Comparison of ENCODE assay signal across 16 cellular contexts in the genomic region with DNA sequence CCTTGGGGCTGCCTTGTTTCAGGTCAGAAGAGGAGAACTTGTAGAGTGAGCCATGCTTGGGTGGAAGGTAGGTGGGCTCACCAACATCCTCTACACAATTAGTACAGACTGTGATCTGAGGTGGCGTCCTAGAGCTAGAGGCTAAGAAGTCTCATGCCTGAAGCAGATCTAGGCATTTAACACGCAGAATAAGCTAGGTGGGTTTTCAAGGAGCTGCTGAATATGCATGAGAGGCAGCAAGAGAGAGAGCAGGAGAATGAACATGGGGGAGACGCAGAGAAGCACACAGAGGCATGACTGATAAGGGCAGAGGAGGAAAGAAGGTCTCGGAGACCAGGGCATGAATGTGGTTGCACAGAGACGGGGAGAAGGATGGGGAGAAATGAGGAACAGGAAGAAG. TPM values are rescaled to one million over a fixed set of nuclear protein-coding genes. Genes with fewer than 3 reads are reported as not detected.
DNase-seq lines count a peak whose midpoint lies in the region; ATAC-seq and TF ChIP-seq lines count a peak whose summit lies in the region.
"Had no signal": no experiment of that assay in that cellular context is flagged by ENCODE, and none has a peak within 500 bp of the region (broad histone marks: within the 10 kb centered on the region; RNA-seq: fewer than 3 reads in every experiment).

No MANE protein-coding gene starts in this region.

- POLR2A ChIA-PET in naive thymus-derived CD8-positive, alpha-beta T cell (lab: Charles Lee): interaction anchor here (0.6 to 3.5 kb wide), 5 partner anchors 8 to 193 kb away, joined by 3 to 10 read pairs (median 4); a partner anchor contains a TSS

- peak overlapping the region; percentile 45 for H3K4me3 Mint-ChIP-seq in activated naive CD8-positive, alpha-beta T cell
- no peak overlapping the region for H3K4me3 Mint-ChIP-seq in activated naive CD8-positive, alpha-beta T cell treated with anti-CD3 and anti-CD28 coated beads, Interleukin-2, amount 50 U/mL, for 24 hours
- H3K4me3 Mint-ChIP-seq in brain: peak overlapping the region; percentile 2 to 57 (median 11)
- H3K4me3 Mint-ChIP-seq in naive thymus-derived CD8-positive, alpha-beta T cell: peak overlapping the region in 9 of 10 donors; percentile 5 to 94 (median 52)
- H3K4me3 Mint-ChIP-seq in type B pancreatic cell: no peak overlapping the region
- H3K4me3 Mint-ChIP-seq: activated CD4-positive, alpha-beta memory T cell treated with anti-CD3 and anti-CD28 coated beads for 36 hours; GM23338; stimulated activated naive B cell treated with anti-CD40 and anti-IgM and Interleukin-4, amounts not matched to agents 10 μg/mL and 1 μg/mL and 100 μg/mL, for 72 hours had no signal

- no peaks in the 10 kb centered on the region for H3K9me3 Mint-ChIP-seq in activated naive CD8-positive, alpha-beta T cell (ENCODE audit: low read depth)
- no peaks in the 10 kb centered on the region for H3K9me3 Mint-ChIP-seq in activated naive CD8-positive, alpha-beta T cell treated with anti-CD3 and anti-CD28 coated beads, Interleukin-2, amount 50 U/mL, for 24 hours
- H3K9me3 Mint-ChIP-seq in brain (peaks cover 0 to 3% (median 0%) of the 10 kb centered on the region in 5 experiments), type B pancreatic cell (no peaks in the 10 kb centered on the region)
- H3K9me3 Mint-ChIP-seq in naive thymus-derived CD8-positive, alpha-beta T cell: no peaks in the 10 kb centered on the region
- H3K9me3 Mint-ChIP-seq: activated CD4-positive, alpha-beta memory T cell treated with anti-CD3 and anti-CD28 coated beads for 36 hours; activated T-cell treated with anti-CD3 and anti-CD28 coated beads, Interleukin-2, amount 50 U/mL, for 72 hours; GM23338; stimulated activated naive B cell treated with anti-CD40 and anti-IgM and Interleukin-4, amounts not matched to agents 10 μg/mL and 1 μg/mL and 100 μg/mL, for 72 hours had no signal

- H3K4me1 Mint-ChIP-seq in activated naive CD8-positive, alpha-beta T cell (ENCODE audit: low read depth): peaks cover 80% of the 10 kb centered on the region
- peaks cover 58% of the 10 kb centered on the region for H3K4me1 Mint-ChIP-seq in activated naive CD8-positive, alpha-beta T cell treated with anti-CD3 and anti-CD28 coated beads, Interleukin-2, amount 50 U/mL, for 24 hours
- H3K4me1 Mint-ChIP-seq in brain (peaks cover 92% of the 10 kb centered on the region), type B pancreatic cell (ENCODE audit: unreplicated experiment) (peaks cover 29% of the 10 kb centered on the region)
- H3K4me1 Mint-ChIP-seq in naive thymus-derived CD8-positive, alpha-beta T cell: peaks cover 58 to 98% (median 86%) of the 10 kb centered on the region in 4 donors

- no peaks in the 10 kb centered on the region for H3K27me3 Mint-ChIP-seq in activated naive CD8-positive, alpha-beta T cell
- H3K27me3 Mint-ChIP-seq in activated naive CD8-positive, alpha-beta T cell treated with anti-CD3 and anti-CD28 coated beads, Interleukin-2, amount 50 U/mL, for 24 hours: no peaks in the 10 kb centered on the region
- H3K27me3 Mint-ChIP-seq in brain (peaks cover 9% of the 10 kb centered on the region), type B pancreatic cell (peaks cover 51% of the 10 kb centered on the region)
- H3K27me3 Mint-ChIP-seq in naive thymus-derived CD8-positive, alpha-beta T cell: peaks cover 0 to 8% (median 0%) of the 10 kb centered on the region in 5 donors
- H3K27me3 Mint-ChIP-seq: activated CD4-positive, alpha-beta memory T cell treated with anti-CD3 and anti-CD28 coated beads for 36 hours had no signal

- ATAC-seq in activated naive CD8-positive, alpha-beta T cell treated with anti-CD3 and anti-CD28 coated beads, Interleukin-2, amount 50 U/mL, for 24 hours: no peak
- ATAC-seq in naive thymus-derived CD8-positive, alpha-beta T cell: no peak
- ATAC-seq: activated T-cell treated with anti-CD3 and anti-CD28 coated beads, Interleukin-2, amount 50 U/mL, for 72 hours; GM23338; stimulated activated naive B cell treated with anti-CD40 and anti-IgM and Interleukin-4, amounts not matched to agents 10 μg/mL and 1 μg/mL and 100 μg/mL, for 72 hours had no signal

- no peak for TF ChIP-seq CTCF in brain (conservative IDR thresholded peaks at IDR 0.05)
- no peak for TF ChIP-seq CTCF in type B pancreatic cell (conservative IDR thresholded peaks at IDR 0.05)

- H3K36me3 Mint-ChIP-seq in activated naive CD8-positive, alpha-beta T cell: no peaks in the 10 kb centered on the region
- peaks cover 2% of the 10 kb centered on the region for H3K36me3 Mint-ChIP-seq in activated naive CD8-positive, alpha-beta T cell treated with anti-CD3 and anti-CD28 coated beads, Interleukin-2, amount 50 U/mL, for 24 hours (ENCODE audit: low read depth)
- H3K36me3 Mint-ChIP-seq in brain: no peaks in the 10 kb centered on the region
- H3K36me3 Mint-ChIP-seq in naive thymus-derived CD8-positive, alpha-beta T cell: no peaks in the 10 kb centered on the region
- no peaks in the 10 kb centered on the region for H3K36me3 Mint-ChIP-seq in type B pancreatic cell
- H3K36me3 Mint-ChIP-seq: stimulated activated naive B cell treated with anti-CD40 and anti-IgM and Interleukin-4, amounts not matched to agents 10 μg/mL and 1 μg/mL and 100 μg/mL, for 72 hours had no signal

- H3K27ac Mint-ChIP-seq in activated naive CD8-positive, alpha-beta T cell: peak overlapping the region; percentile 30
- H3K27ac Mint-ChIP-seq in activated naive CD8-positive, alpha-beta T cell treated with anti-CD3 and anti-CD28 coated beads, Interleukin-2, amount 50 U/mL, for 24 hours: no peak overlapping the region
- peak overlapping the region; percentile 90 to 98 (median 92) for H3K27ac Mint-ChIP-seq in brain
- peak overlapping the region; percentile 42 to 99 (median 87) for H3K27ac Mint-ChIP-seq in naive thymus-derived CD8-positive, alpha-beta T cell
- H3K27ac Mint-ChIP-seq in type B pancreatic cell: peak overlapping the region; percentile 10
- H3K27ac Mint-ChIP-seq: activated CD4-positive, alpha-beta memory T cell treated with anti-CD3 and anti-CD28 coated beads for 36 hours; activated T-cell treated with anti-CD3 and anti-CD28 coated beads, Interleukin-2, amount 50 U/mL, for 72 hours; GM23338; stimulated activated naive B cell treated with anti-CD40 and anti-IgM and Interleukin-4, amounts not matched to agents 10 μg/mL and 1 μg/mL and 100 μg/mL, for 72 hours had no signal

- no peak for DNase-seq in activated naive CD8-positive, alpha-beta T cell treated with anti-CD3 and anti-CD28 coated beads, Interleukin-2, amount 50 U/mL, for 24 hours
- no peak for DNase-seq in naive thymus-derived CD8-positive, alpha-beta T cell
- DNase-seq in type B pancreatic cell (ENCODE audit: extremely low spot score, unreplicated experiment) (no peak), occipital lobe (lab: John Stamatoyannopoulos, UW) (no peak), T-helper 9 cell (no peak), COLO668 (lab: John Stamatoyannopoulos, UW; ENCODE audit: unreplicated experiment) (no peak)
- DNase-seq: activated T-cell treated with anti-CD3 and anti-CD28 coated beads, Interleukin-2, amount 50 U/mL, for 72 hours; DND-41; effector memory CD4-positive, alpha-beta T cell; islet precursor cell; NCI-H1436; stimulated activated naive B cell treated with anti-CD40 and anti-IgM and Interleukin-4, amounts not matched to agents 10 μg/mL and 1 μg/mL and 100 μg/mL, for 72 hours had no signal

RNA-seq across cellular contexts. Expression of a gene that starts 36.8 kb away (rescaled TPM):
- polyA plus RNA-seq in brain (ENCODE audit: insufficient read depth, low read depth, low replicate concordance): 125 TPM
- 1 to 10 TPM; 8.5 to 9.1 TPM for total RNA-seq in naive thymus-derived CD8-positive, alpha-beta T cell
- 1 to 10 TPM; 4.2 to 6.5 (median 4.8) TPM for polyA plus RNA-seq in naive thymus-derived CD8-positive, alpha-beta T cell
- total RNA-seq in type B pancreatic cell (ENCODE audit: low replicate concordance) (6.3 and 50.3 TPM in 2 replicates), occipital lobe (41.8 TPM)

Comparison
In these comparisons a context has a peak if more than half of its experiments do, and no peak if none do; other contexts are left out.
1. H3K4me3 Mint-ChIP-seq: peak in activated naive CD8-positive, alpha-beta T cell (single experiment), brain (5 of 5) and naive thymus-derived CD8-positive, alpha-beta T cell (9 of 10); none in activated naive CD8-positive, alpha-beta T cell treated with anti-CD3 and anti-CD28 coated beads, Interleukin-2, amount 50 U/mL, for 24 hours (single experiment) and type B pancreatic cell (single experiment).